ENCODE assay signal across 26 cellular contexts in the genomic region with DNA sequence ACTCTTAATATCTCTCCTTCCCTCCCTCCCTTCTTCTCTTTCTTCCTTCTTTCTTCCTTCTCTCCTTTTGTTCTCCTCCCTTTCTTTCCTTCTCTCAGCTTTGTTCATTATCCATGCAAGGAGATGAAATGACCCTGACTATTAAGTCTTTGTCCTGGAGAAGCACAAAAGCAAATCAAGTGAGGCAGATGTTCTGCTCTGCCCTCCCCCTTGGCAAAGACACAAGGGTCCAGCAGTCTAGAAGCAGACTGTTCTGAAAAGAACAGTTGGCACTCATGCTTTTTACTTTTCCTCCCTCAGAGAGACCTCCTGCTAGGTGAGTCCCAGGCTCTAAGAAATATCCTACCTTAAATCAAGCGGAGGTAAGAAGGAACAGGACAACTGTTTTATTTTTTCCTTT.
"Had no signal": no experiment of that assay in that cellular context is flagged by ENCODE, and none has a peak within 500 bp of the region (broad histone marks: within the 10 kb centered on the region; RNA-seq: fewer than 3 reads in every experiment).

No MANE protein-coding gene starts in this region.

- H3K4me1 Mint-ChIP-seq: activated CD4-positive, alpha-beta memory T cell treated with anti-CD3 and anti-CD28 coated beads, Interleukin-2, amount 10 ng/mL, durations not matched to agents 7 days and 5 days; activated T-helper 17 cell treated with anti-CD3 and anti-CD28 coated beads, Interleukin-2, amount 50 U/mL, for 72 hours had no signal

- H3K9me3 ChIP-seq: Peyer's patch, SJCRH30, SK-N-SH had no signal

- H3K27me3 Mint-ChIP-seq: activated CD4-positive, alpha-beta memory T cell treated with anti-CD3 and anti-CD28 coated beads, Interleukin-2, amount 10 ng/mL, durations not matched to agents 7 days and 5 days had no signal

- H3K27me3 ChIP-seq: Peyer's patch, SJCRH30 had no signal

- H3K9me3 Mint-ChIP-seq: activated CD4-positive, alpha-beta memory T cell treated with anti-CD3 and anti-CD28 coated beads, Interleukin-2, amount 10 ng/mL, durations not matched to agents 7 days and 5 days; activated naive CD4-positive, alpha-beta T cell treated with anti-CD3 and anti-CD28 coated beads for 36 hours; activated T-helper 17 cell treated with anti-CD3 and anti-CD28 coated beads, Interleukin-2, amount 50 U/mL, for 72 hours had no signal

- H3K36me3 ChIP-seq: Peyer's patch, SJCRH30 had no signal

- H3K27ac Mint-ChIP-seq: activated CD4-positive, alpha-beta memory T cell treated with anti-CD3 and anti-CD28 coated beads, Interleukin-2, amount 10 ng/mL, durations not matched to agents 7 days and 5 days; activated naive CD4-positive, alpha-beta T cell treated with anti-CD3 and anti-CD28 coated beads for 36 hours; activated naive CD8-positive, alpha-beta T cell; activated T-helper 17 cell treated with anti-CD3 and anti-CD28 coated beads, Interleukin-2, amount 50 U/mL, for 72 hours had no signal

- H3K4me1 ChIP-seq: Peyer's patch had no signal

- H3K9ac ChIP-seq: SK-N-SH had no signal

- H3K36me3 Mint-ChIP-seq: activated naive CD8-positive, alpha-beta T cell had no signal

- ATAC-seq: activated T-helper 17 cell treated with anti-CD3 and anti-CD28 coated beads, Interleukin-2, amount 50 U/mL, for 72 hours; K562 had no signal

- H3K4me3 ChIP-seq: K562, Peyer's patch, SJCRH30 had no signal

- DNase-seq: activated CD4-positive, alpha-beta memory T cell treated with anti-CD3 and anti-CD28 coated beads, Interleukin-2, amount 10 ng/mL, durations not matched to agents 7 days and 5 days; activated CD4-positive, alpha-beta T cell treated with anti-CD3 and anti-CD28 coated beads, Interleukin-2, amount 50 U/mL, for 1 hour; activated CD4-positive, CD25-positive, alpha-beta regulatory T cell; activated gamma-delta T cell; activated naive CD4-positive, alpha-beta T cell treated with anti-CD3 and anti-CD28 coated beads for 36 hours; activated T-cell treated with anti-CD3 and anti-CD28 coated beads for 4 hours; activated T-cell treated with anti-CD3 and anti-CD28 coated beads, Interleukin-2, amount 50 U/mL, for 48 hours; Karpas-422; MM.1S; NCI-H1105; NCI-H1436; NCI-H1694 treated with DMSO at 0.1 percent for 48 hours; NCI-H2029 treated with DMSO at 0.1 percent for 48 hours; NCI-H226; NCI-H526; NCI-H82; Peyer's patch; Right ventricle myocardium superior; SJCRH30; SK-N-SH; T-helper 1 cell had no signal

- H3K27ac ChIP-seq: Peyer's patch, RWPE1, SJCRH30, VCaP had no signal

- H3K4me3 Mint-ChIP-seq: activated CD4-positive, alpha-beta memory T cell treated with anti-CD3 and anti-CD28 coated beads, Interleukin-2, amount 10 ng/mL, durations not matched to agents 7 days and 5 days; activated naive CD4-positive, alpha-beta T cell treated with anti-CD3 and anti-CD28 coated beads for 36 hours; activated naive CD8-positive, alpha-beta T cell; activated T-helper 17 cell treated with anti-CD3 and anti-CD28 coated beads, Interleukin-2, amount 50 U/mL, for 72 hours had no signal
